Comparison of ENCODE assay signal across 9 cellular contexts in genomic region chr22:20205464-20205963, GRCh38. TPM values are rescaled to one million over a fixed set of nuclear protein-coding genes. Genes with fewer than 3 reads are reported as not detected.
DNase-seq lines count a peak whose midpoint lies in the region; ATAC-seq, FAIRE-seq and TF ChIP-seq lines count a peak whose summit lies in the region.
"Had no signal": no experiment of that assay in that cellular context is flagged by ENCODE, and none has a peak within 500 bp of the region (broad histone marks: within the 10 kb centered on the region; RNA-seq: fewer than 3 reads in every experiment).

No MANE protein-coding gene starts in this region.

- no peaks in the 10 kb centered on the region for H3K36me3 ChIP-seq in BLaER1 treated with 17β-estradiol and CSF1 and Interleukin-3, amounts not matched to agents 10 nM and 100 nM
- H3K36me3 ChIP-seq in pancreas = no peaks in the 10 kb centered on the region

- intact Hi-C loops in head of caudate nucleus (cut with DNase I) (no loop called here), pancreas (cut with DNase I) (no loop called here)

- H3K4me3 Mint-ChIP-seq in IgD-negative memory B cell = peak overlapping the region; percentile 90 to 97 (median 94)
- peak overlapping the region; percentile 86 for H3K4me3 Mint-ChIP-seq in activated naive CD8-positive, alpha-beta T cell treated with anti-CD3 and anti-CD28 coated beads, Interleukin-2, amount 50 U/mL, for 24 hours
- H3K4me3 Mint-ChIP-seq in naive thymus-derived CD8-positive, alpha-beta T cell = peak overlapping the region; percentile 85 to 97 (median 94)

- H3K27ac Mint-ChIP-seq in IgD-negative memory B cell = peak overlapping the region in 1 of 3 donors; percentile 78
- H3K27ac Mint-ChIP-seq in activated naive CD8-positive, alpha-beta T cell treated with anti-CD3 and anti-CD28 coated beads, Interleukin-2, amount 50 U/mL, for 24 hours = peak overlapping the region; percentile 80
- H3K27ac Mint-ChIP-seq in naive thymus-derived CD8-positive, alpha-beta T cell = peak overlapping the region; percentile 91 to 97 (median 94)

- ATAC-seq in activated naive CD8-positive, alpha-beta T cell treated with anti-CD3 and anti-CD28 coated beads, Interleukin-2, amount 50 U/mL, for 24 hours = no peak
- ATAC-seq in naive thymus-derived CD8-positive, alpha-beta T cell = no peak
- no peak for ATAC-seq in pancreas

- DNase-seq in activated naive CD8-positive, alpha-beta T cell treated with anti-CD3 and anti-CD28 coated beads, Interleukin-2, amount 50 U/mL, for 24 hours = no peak
- no peak for DNase-seq in naive thymus-derived CD8-positive, alpha-beta T cell
- no peak for DNase-seq in head of caudate nucleus
- no peak for DNase-seq in pancreas
- no peak for DNase-seq in DMS79 treated with DMSO at 0.1 percent for 48 hours (lab: John Stamatoyannopoulos, UW)
- DNase-seq in iPS-NIHi11 (ENCODE audit: low spot score) = no peak
- DNase-seq: NCI-H1436 treated with DMSO at 0.1 percent for 48 hours had no signal

- peaks cover 7 to 11% (median 9%) of the 10 kb centered on the region in 3 donors for H3K4me1 Mint-ChIP-seq in IgD-negative memory B cell
- H3K4me1 Mint-ChIP-seq in activated naive CD8-positive, alpha-beta T cell treated with anti-CD3 and anti-CD28 coated beads, Interleukin-2, amount 50 U/mL, for 24 hours = peaks cover 20% of the 10 kb centered on the region
- peaks cover 23 to 32% (median 28%) of the 10 kb centered on the region in 4 donors for H3K4me1 Mint-ChIP-seq in naive thymus-derived CD8-positive, alpha-beta T cell

- H3K9ac ChIP-seq in BLaER1 treated with 17β-estradiol and CSF1 and Interleukin-3, amounts not matched to agents 10 nM and 100 nM = peak overlapping the region in 7 of 11 experiments; percentile 13 to 86 (median 83); a peak in 11 of 22 replicates

- peaks cover 0 to 10% (median 0%) of the 10 kb centered on the region in 11 experiments; a peak in 4 of 22 replicates for H4K20me1 ChIP-seq in BLaER1 treated with 17β-estradiol and CSF1 and Interleukin-3, amounts not matched to agents 10 nM and 100 nM

- H3K4me2 ChIP-seq in BLaER1 treated with 17β-estradiol and CSF1 and Interleukin-3, amounts not matched to agents 10 nM and 100 nM = peak overlapping the region; percentile 94 to 99 (median 96)

- peak overlapping the region in 1 of 10 experiments; percentile 70; a peak in 3 of 20 replicates for H3K4me3 ChIP-seq in BLaER1 treated with 17β-estradiol and CSF1 and Interleukin-3, amounts not matched to agents 10 nM and 100 nM
- H3K4me3 ChIP-seq in pancreas = no peak overlapping the region

- H3K27me3 Mint-ChIP-seq in IgD-negative memory B cell = peaks cover 4% of the 10 kb centered on the region
- no peaks in the 10 kb centered on the region for H3K27me3 Mint-ChIP-seq in activated naive CD8-positive, alpha-beta T cell treated with anti-CD3 and anti-CD28 coated beads, Interleukin-2, amount 50 U/mL, for 24 hours
- no peaks in the 10 kb centered on the region for H3K27me3 Mint-ChIP-seq in naive thymus-derived CD8-positive, alpha-beta T cell

- FAIRE-seq in pancreas (lab: Jason Lieb, UNC) = no peak

- POLR2A ChIA-PET in naive thymus-derived CD8-positive, alpha-beta T cell (lab: Charles Lee) = interaction anchor here (0.7 to 2.6 kb wide), 3 partner anchors 15 to 40 kb away, joined by 3 to 15 read pairs (median 7); no protein-coding TSS in a partner anchor

- H3K4me1 ChIP-seq in BLaER1 treated with 17β-estradiol and CSF1 and Interleukin-3, amounts not matched to agents 10 nM and 100 nM = peaks cover 53 to 95% (median 86%) of the 10 kb centered on the region in 10 experiments
- H3K4me1 ChIP-seq in pancreas = peaks cover 12 to 18% (median 13%) of the 10 kb centered on the region in 3 donors

- WGBS in pancreas, 2 donors = 86 to 89% methylated on average over 13 to 15 of the region's 15 CpGs

- peak overlapping the region in 10 of 11 experiments; percentile 78 to 90 (median 81); a peak in 20 of 22 replicates for H3K27ac ChIP-seq in BLaER1 treated with 17β-estradiol and CSF1 and Interleukin-3, amounts not matched to agents 10 nM and 100 nM
- H3K27ac ChIP-seq in pancreas = peak overlapping the region in 1 of 4 donors; percentile 68

- no peaks in the 10 kb centered on the region for H3K9me3 Mint-ChIP-seq in IgD-negative memory B cell
- H3K9me3 Mint-ChIP-seq in activated naive CD8-positive, alpha-beta T cell treated with anti-CD3 and anti-CD28 coated beads, Interleukin-2, amount 50 U/mL, for 24 hours = no peaks in the 10 kb centered on the region
- H3K9me3 Mint-ChIP-seq in naive thymus-derived CD8-positive, alpha-beta T cell = no peaks in the 10 kb centered on the region

- peaks cover 1% of the 10 kb centered on the region for H3K36me3 Mint-ChIP-seq in IgD-negative memory B cell
- no peaks in the 10 kb centered on the region for H3K36me3 Mint-ChIP-seq in activated naive CD8-positive, alpha-beta T cell treated with anti-CD3 and anti-CD28 coated beads, Interleukin-2, amount 50 U/mL, for 24 hours (ENCODE audit: low read depth)
- H3K36me3 Mint-ChIP-seq in naive thymus-derived CD8-positive, alpha-beta T cell = no peaks in the 10 kb centered on the region

- H3K9me3 ChIP-seq in BLaER1 treated with 17β-estradiol and CSF1 and Interleukin-3, amounts not matched to agents 10 nM and 100 nM (replicated peaks in 1 of 11) = no peaks in the 10 kb centered on the region
- no peaks in the 10 kb centered on the region for H3K9me3 ChIP-seq in pancreas

- TF ChIP-seq CTCF in pancreas (IDR thresholded peaks at IDR 0.05) = no peak

- H3K27me3 ChIP-seq in BLaER1 treated with 17β-estradiol and CSF1 and Interleukin-3, amounts not matched to agents 10 nM and 100 nM = no peaks in the 10 kb centered on the region
- H3K27me3 ChIP-seq in pancreas = no peaks in the 10 kb centered on the region

RNA-seq across cellular contexts. Expression of gene CCDC188, which starts 54.7 kb away (rescaled TPM):
- polyA plus RNA-seq in IgD-negative memory B cell (not detected), pancreas (1 to 10 TPM; 5.2 to 7.1 TPM)
- not detected for total RNA-seq in naive thymus-derived CD8-positive, alpha-beta T cell
- not detected for polyA plus RNA-seq in naive thymus-derived CD8-positive, alpha-beta T cell
- 1 to 10 TPM in 1 of 6 donors, under 1 TPM in 4, not detected in 1; 0.31 to 1.0 (median 0.38) TPM for total RNA-seq in pancreas
